ENCODE assay signal across 25 cellular contexts in the genomic region with DNA sequence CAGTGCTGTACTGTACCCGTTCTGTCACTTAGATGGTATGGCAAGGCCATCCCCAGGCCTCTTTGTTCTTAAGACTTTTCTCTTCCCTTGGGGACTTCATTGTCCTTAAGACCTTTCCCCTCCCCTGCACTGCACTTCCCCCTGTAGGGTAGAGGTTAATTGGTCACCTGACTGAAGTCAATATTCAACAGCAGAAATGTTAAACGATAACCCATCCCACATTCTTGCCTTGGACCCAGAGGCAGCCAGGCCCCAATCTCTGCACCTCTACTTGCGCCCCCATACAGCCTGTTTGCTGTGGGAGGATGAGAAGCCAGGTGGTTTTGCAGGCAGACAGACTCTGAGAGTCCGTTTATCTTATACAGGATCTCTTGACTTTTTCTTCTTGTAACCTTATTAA. TPM values are rescaled to one million over a fixed set of nuclear protein-coding genes. Genes with fewer than 3 reads are reported as not detected.
DNase-seq lines count a peak whose midpoint lies in the region; ATAC-seq, FAIRE-seq and TF ChIP-seq lines count a peak whose summit lies in the region.
"Had no signal": no experiment of that assay in that cellular context is flagged by ENCODE, and none has a peak within 500 bp of the region (broad histone marks: within the 10 kb centered on the region; RNA-seq: fewer than 3 reads in every experiment).

No MANE protein-coding gene starts in this region.

- no peaks in the 10 kb centered on the region for H3K27me3 Mint-ChIP-seq in activated CD8-positive, alpha-beta T cell treated with anti-CD3 and anti-CD28 coated beads, Interleukin-2, amount 10 ng/mL, durations not matched to agents 7 days and 5 days (ENCODE audit: low read depth)
- no peaks in the 10 kb centered on the region for H3K27me3 Mint-ChIP-seq in activated CD8-positive, alpha-beta T cell treated with anti-CD3 and anti-CD28 coated beads for 36 hours
- H3K27me3 Mint-ChIP-seq in nephron (ENCODE audit: low read depth) (no peaks in the 10 kb centered on the region), type B pancreatic cell (no peaks in the 10 kb centered on the region)
- H3K27me3 Mint-ChIP-seq in activated CD4-positive, alpha-beta T cell treated with anti-CD3 and anti-CD28 coated beads, Interleukin-2, amount 10 ng/mL, durations not matched to agents 7 days and 5 days = no peaks in the 10 kb centered on the region

- ATAC-seq in activated CD8-positive, alpha-beta T cell treated with anti-CD3 and anti-CD28 coated beads, Interleukin-2, amount 10 ng/mL, durations not matched to agents 7 days and 5 days = no peak
- ATAC-seq in activated CD8-positive, alpha-beta T cell treated with anti-CD3 and anti-CD28 coated beads for 36 hours = no peak
- ATAC-seq in omental fat pad (ENCODE audit: low FRiP score) = no peak
- ATAC-seq: Right ventricle myocardium inferior had no signal

- POLR2A ChIA-PET in activated CD8-positive, alpha-beta T cell treated with anti-CD3 and anti-CD28 coated beads, Interleukin-2, amount 10 ng/mL, durations not matched to agents 7 days and 5 days (lab: Charles Lee) = no interaction called here
- POLR2A ChIA-PET in activated CD8-positive, alpha-beta T cell treated with anti-CD3 and anti-CD28 coated beads for 36 hours (lab: Charles Lee) = interaction anchor here (0.6 kb wide), 1 partner anchor 9 kb away, joined by 3 read pairs; no protein-coding TSS in a partner anchor
- POLR2A ChIA-PET in activated CD4-positive, alpha-beta T cell treated with anti-CD3 and anti-CD28 coated beads, Interleukin-2, amount 10 ng/mL, durations not matched to agents 7 days and 5 days (lab: Charles Lee) = no interaction called here

- peaks cover 64% of the 10 kb centered on the region for H3K36me3 Mint-ChIP-seq in activated CD8-positive, alpha-beta T cell treated with anti-CD3 and anti-CD28 coated beads, Interleukin-2, amount 10 ng/mL, durations not matched to agents 7 days and 5 days (ENCODE audit: low read depth)
- peaks cover 62% of the 10 kb centered on the region for H3K36me3 Mint-ChIP-seq in activated CD8-positive, alpha-beta T cell treated with anti-CD3 and anti-CD28 coated beads for 36 hours (ENCODE audit: low read depth)
- H3K36me3 Mint-ChIP-seq in nephron (ENCODE audit: low read depth) (peaks cover 72% of the 10 kb centered on the region), type B pancreatic cell (peaks cover 54% of the 10 kb centered on the region)
- peaks cover 33% of the 10 kb centered on the region for H3K36me3 Mint-ChIP-seq in activated CD4-positive, alpha-beta T cell treated with anti-CD3 and anti-CD28 coated beads, Interleukin-2, amount 10 ng/mL, durations not matched to agents 7 days and 5 days (ENCODE audit: low read depth)
- H3K36me3 Mint-ChIP-seq: CD4-positive, CD25-positive, alpha-beta regulatory T cell had no signal

- CTCF ChIA-PET in activated CD8-positive, alpha-beta T cell treated with anti-CD3 and anti-CD28 coated beads, Interleukin-2, amount 10 ng/mL, durations not matched to agents 7 days and 5 days (lab: Charles Lee) = no interaction called here
- CTCF ChIA-PET in activated CD8-positive, alpha-beta T cell treated with anti-CD3 and anti-CD28 coated beads for 36 hours (lab: Charles Lee) = interaction anchor here (1.0 kb wide), 1 partner anchor 47 kb away, joined by 3 read pairs; no protein-coding TSS in a partner anchor
- CTCF ChIA-PET in activated CD4-positive, alpha-beta T cell treated with anti-CD3 and anti-CD28 coated beads, Interleukin-2, amount 10 ng/mL, durations not matched to agents 7 days and 5 days (lab: Charles Lee) = interaction anchor here (0.6 kb wide), 1 partner anchor 36 kb away, joined by 4 read pairs; no protein-coding TSS in a partner anchor

- peaks cover 1 to 2% of the 10 kb centered on the region in 2 donors for H3K36me3 ChIP-seq in kidney (ENCODE audit: control insufficient read depth in 1 of 2, insufficient read depth in 2 of 2, low read length in 2 of 2)

- H3K9me3 Mint-ChIP-seq in activated CD8-positive, alpha-beta T cell treated with anti-CD3 and anti-CD28 coated beads, Interleukin-2, amount 10 ng/mL, durations not matched to agents 7 days and 5 days (ENCODE audit: insufficient read depth) = no peaks in the 10 kb centered on the region
- H3K9me3 Mint-ChIP-seq in activated CD8-positive, alpha-beta T cell treated with anti-CD3 and anti-CD28 coated beads for 36 hours = no peaks in the 10 kb centered on the region
- H3K9me3 Mint-ChIP-seq in nephron = no peaks in the 10 kb centered on the region
- H3K9me3 Mint-ChIP-seq in type B pancreatic cell = no peaks in the 10 kb centered on the region
- no peaks in the 10 kb centered on the region for H3K9me3 Mint-ChIP-seq in activated CD4-positive, alpha-beta T cell treated with anti-CD3 and anti-CD28 coated beads, Interleukin-2, amount 10 ng/mL, durations not matched to agents 7 days and 5 days

- H3K4me1 Mint-ChIP-seq in activated CD8-positive, alpha-beta T cell treated with anti-CD3 and anti-CD28 coated beads, Interleukin-2, amount 10 ng/mL, durations not matched to agents 7 days and 5 days (ENCODE audit: low read depth) = peaks cover 12% of the 10 kb centered on the region
- peaks cover 11% of the 10 kb centered on the region for H3K4me1 Mint-ChIP-seq in activated CD8-positive, alpha-beta T cell treated with anti-CD3 and anti-CD28 coated beads for 36 hours (ENCODE audit: low read depth)
- H3K4me1 Mint-ChIP-seq in nephron (peaks cover 35% of the 10 kb centered on the region), type B pancreatic cell (ENCODE audit: unreplicated experiment) (peaks cover 24% of the 10 kb centered on the region)
- H3K4me1 Mint-ChIP-seq in activated CD4-positive, alpha-beta T cell treated with anti-CD3 and anti-CD28 coated beads, Interleukin-2, amount 10 ng/mL, durations not matched to agents 7 days and 5 days = peaks cover 11% of the 10 kb centered on the region
- H3K4me1 Mint-ChIP-seq: CD4-positive, CD25-positive, alpha-beta regulatory T cell had no signal

- H3K4me1 ChIP-seq in kidney (ENCODE audit: control insufficient read depth in 1 of 2, insufficient read depth in 1 of 2, low read depth in 1 of 2, low read length in 2 of 2) = peaks cover 0 to 24% of the 10 kb centered on the region in 2 donors

- no peak for DNase-seq in activated CD8-positive, alpha-beta T cell treated with anti-CD3 and anti-CD28 coated beads, Interleukin-2, amount 10 ng/mL, durations not matched to agents 7 days and 5 days
- no peak for DNase-seq in activated CD8-positive, alpha-beta T cell treated with anti-CD3 and anti-CD28 coated beads for 36 hours
- DNase-seq in kidney (no peak), type B pancreatic cell (ENCODE audit: extremely low spot score, unreplicated experiment) (no peak), midbrain (lab: John Stamatoyannopoulos, UW) (no peak), omental fat pad (ENCODE audit: low spot score) (no peak)
- DNase-seq in activated CD4-positive, alpha-beta T cell treated with anti-CD3 and anti-CD28 coated beads, Interleukin-2, amount 10 ng/mL, durations not matched to agents 7 days and 5 days = no peak
- DNase-seq: CD4-positive, CD25-positive, alpha-beta regulatory T cell; COR-L47; GM23248; HCEC 1CT; Kasumi-1; MG63; NCI-H1048; NCI-H1436 treated with DMSO at 0.1 percent for 48 hours; NCI-H2029; NCI-H2171; NK-92 treated with Interleukin-12 subunit alpha and Interleukin-12 subunit beta, amount 100 ng/mL, for 24 hours had no signal

- no peak overlapping the region for H3K9ac ChIP-seq in kidney (ENCODE audit: low read length in 2 of 2)
- H3K9ac ChIP-seq: GM23248 had no signal

- peak overlapping the region; percentile 12 for H3K27ac Mint-ChIP-seq in activated CD8-positive, alpha-beta T cell treated with anti-CD3 and anti-CD28 coated beads, Interleukin-2, amount 10 ng/mL, durations not matched to agents 7 days and 5 days
- H3K27ac Mint-ChIP-seq in activated CD8-positive, alpha-beta T cell treated with anti-CD3 and anti-CD28 coated beads for 36 hours = no peak overlapping the region
- H3K27ac Mint-ChIP-seq in nephron (peak overlapping the region; percentile 72 to 97 (median 81)), type B pancreatic cell (no peak overlapping the region)
- H3K27ac Mint-ChIP-seq in activated CD4-positive, alpha-beta T cell treated with anti-CD3 and anti-CD28 coated beads, Interleukin-2, amount 10 ng/mL, durations not matched to agents 7 days and 5 days = no peak overlapping the region
- H3K27ac Mint-ChIP-seq: CD4-positive, CD25-positive, alpha-beta regulatory T cell had no signal

- no peak overlapping the region for H3K4me3 ChIP-seq in kidney (ENCODE audit: low read length in 2 of 2)
- H3K4me3 ChIP-seq: GM23248, MG63 had no signal

- peak overlapping the region; percentile 1 to 54 for H3K27ac ChIP-seq in kidney (ENCODE audit: low read depth in 2 of 2, low read length in 2 of 2)
- H3K27ac ChIP-seq: 22Rv1 had no signal

- intact Hi-C loops in activated CD8-positive, alpha-beta T cell treated with anti-CD3 and anti-CD28 coated beads for 36 hours (cut with micrococcal nuclease) = no loop called here
- intact Hi-C loops in kidney (cut with DNase I) = no loop called here

- no peak for FAIRE-seq in kidney (lab: Jason Lieb, UNC)
- FAIRE-seq: G401.6, RCC 7860 had no signal

- TF ChIP-seq CTCF in activated CD8-positive, alpha-beta T cell treated with anti-CD3 and anti-CD28 coated beads for 36 hours (IDR thresholded peaks at IDR 0.05) = no peak
- TF ChIP-seq CTCF in kidney (IDR thresholded peaks at IDR 0.05; ENCODE audit: borderline replicate concordance, extremely low read depth, insufficient read depth) (no peak), nephron (IDR thresholded peaks at IDR 0.05; ENCODE audit: unreplicated experiment in 3 of 3) (no peak), type B pancreatic cell (conservative IDR thresholded peaks at IDR 0.05) (no peak), omental fat pad (IDR thresholded peaks at IDR 0.05) (no peak)

- H3K9me3 ChIP-seq in kidney (ENCODE audit: control insufficient read depth in 1 of 2, low read length in 2 of 2) = no peaks in the 10 kb centered on the region
- H3K9me3 ChIP-seq: MG63 had no signal

- H3K4me3 Mint-ChIP-seq in activated CD8-positive, alpha-beta T cell treated with anti-CD3 and anti-CD28 coated beads, Interleukin-2, amount 10 ng/mL, durations not matched to agents 7 days and 5 days = no peak overlapping the region
- H3K4me3 Mint-ChIP-seq in activated CD8-positive, alpha-beta T cell treated with anti-CD3 and anti-CD28 coated beads for 36 hours = no peak overlapping the region
- peak overlapping the region in 1 of 3 experiments; percentile 20 for H3K4me3 Mint-ChIP-seq in nephron
- peak overlapping the region; percentile 19 for H3K4me3 Mint-ChIP-seq in type B pancreatic cell
- no peak overlapping the region for H3K4me3 Mint-ChIP-seq in activated CD4-positive, alpha-beta T cell treated with anti-CD3 and anti-CD28 coated beads, Interleukin-2, amount 10 ng/mL, durations not matched to agents 7 days and 5 days
- H3K4me3 Mint-ChIP-seq: CD4-positive, CD25-positive, alpha-beta regulatory T cell had no signal

RNA-seq across cellular contexts. Expression of gene PHGDH, which starts 10.2 kb away (rescaled TPM):
- 100 to 1,000 TPM; 195 to 201 TPM for total RNA-seq in activated CD8-positive, alpha-beta T cell treated with anti-CD3 and anti-CD28 coated beads, Interleukin-2, amount 10 ng/mL, durations not matched to agents 7 days and 5 days
- total RNA-seq in activated CD8-positive, alpha-beta T cell treated with anti-CD3 and anti-CD28 coated beads for 36 hours = 100 to 1,000 TPM; 307 to 322 TPM
- 71.9 TPM for total RNA-seq in kidney
- 126 TPM for polyA plus RNA-seq in kidney (ENCODE audit: insufficient read depth, low read depth, low replicate concordance)
- 195 and 217 TPM in 2 replicates for total RNA-seq in type B pancreatic cell (ENCODE audit: low replicate concordance)
- 10 to 100 TPM; 21.5 to 95.4 (median 28.4) TPM for total RNA-seq in omental fat pad
- 100 to 1,000 TPM; 102 to 115 TPM for total RNA-seq in activated CD4-positive, alpha-beta T cell treated with anti-CD3 and anti-CD28 coated beads, Interleukin-2, amount 10 ng/mL, durations not matched to agents 7 days and 5 days

RNA-seq across cellular contexts. Expression of gene HMGCS2, which starts 46.8 kb away (rescaled TPM):
- not detected for total RNA-seq in activated CD8-positive, alpha-beta T cell treated with anti-CD3 and anti-CD28 coated beads, Interleukin-2, amount 10 ng/mL, durations not matched to agents 7 days and 5 days
- total RNA-seq in activated CD8-positive, alpha-beta T cell treated with anti-CD3 and anti-CD28 coated beads for 36 hours = not detected
- total RNA-seq in kidney (3.9 TPM), type B pancreatic cell (ENCODE audit: low replicate concordance) (19.1 and 34.7 TPM in 2 replicates), omental fat pad (1 to 10 TPM in 1 of 4 donors, under 1 TPM in 2, not detected in 1; 0.56 to 4.3 (median 0.96) TPM)
- 163 TPM for polyA plus RNA-seq in kidney (ENCODE audit: insufficient read depth, low read depth, low replicate concordance)
- not detected for total RNA-seq in activated CD4-positive, alpha-beta T cell treated with anti-CD3 and anti-CD28 coated beads, Interleukin-2, amount 10 ng/mL, durations not matched to agents 7 days and 5 days
- total RNA-seq: CD4-positive, CD25-positive, alpha-beta regulatory T cell; GM23248; NCI-H460; OCI-LY7 had no signal
- polyA plus RNA-seq: CD4-positive, CD25-positive, alpha-beta regulatory T cell; GM23248 had no signal

Comparison
In these comparisons a context has a peak if more than half of its experiments do, and no peak if none do; other contexts are left out.
1. H3K27ac Mint-ChIP-seq: peak in activated CD8-positive, alpha-beta T cell treated with anti-CD3 and anti-CD28 coated beads, Interleukin-2, amount 10 ng/mL, durations not matched to agents 7 days and 5 days (single experiment) and nephron (3 of 3); none in activated CD8-positive, alpha-beta T cell treated with anti-CD3 and anti-CD28 coated beads for 36 hours (single experiment), type B pancreatic cell (single experiment) and activated CD4-positive, alpha-beta T cell treated with anti-CD3 and anti-CD28 coated beads, Interleukin-2, amount 10 ng/mL, durations not matched to agents 7 days and 5 days (single experiment).